20 cellular contexts compared by ENCODE assay signal in the genomic region with DNA sequence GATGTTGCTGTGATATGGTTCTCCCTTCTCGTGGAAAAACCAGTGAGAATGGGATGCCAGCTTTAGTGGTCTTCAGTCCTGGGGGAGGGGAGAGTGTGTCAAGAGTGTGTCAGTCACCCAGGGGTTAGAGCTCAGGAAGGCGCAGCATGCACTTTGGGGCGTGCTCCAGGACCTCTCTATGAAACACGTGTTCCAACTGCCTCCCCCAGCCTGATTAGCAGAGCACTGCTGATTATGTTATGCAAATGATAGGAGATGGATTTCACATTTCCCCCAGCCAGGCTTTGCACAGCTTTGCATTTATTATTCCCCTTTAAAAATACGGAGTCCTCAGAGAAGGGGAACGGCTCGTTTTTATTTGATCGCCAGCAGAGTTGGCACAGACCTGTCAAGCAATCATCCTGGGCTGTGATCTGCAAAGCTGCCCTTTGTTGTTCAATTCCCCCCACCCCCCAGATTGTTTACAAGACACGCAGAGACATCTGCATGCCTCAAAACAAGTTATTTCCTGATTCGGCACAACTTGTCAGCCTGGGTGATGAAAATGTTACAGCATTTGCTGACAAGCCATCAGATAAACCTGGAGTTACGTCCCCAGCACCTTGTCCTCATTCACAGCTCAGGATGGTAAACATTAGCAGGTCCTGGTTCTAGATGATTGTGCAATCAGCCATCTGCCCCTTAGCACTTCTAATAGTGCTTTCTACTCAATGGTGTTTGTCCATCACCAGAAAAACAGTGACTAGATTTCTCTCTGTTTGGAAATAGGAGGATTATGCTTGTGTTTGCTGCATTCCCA.
A peak's percentile ranks its signal among the peaks of the same experiment; 100 is the strongest.
DNase-seq lines count a peak whose midpoint lies in the region; FAIRE-seq and TF ChIP-seq lines count a peak whose summit lies in the region.
"Had no signal": no experiment of that assay in that cellular context is flagged by ENCODE, and none has a peak within 500 bp of the region (broad histone marks: within the 10 kb centered on the region; RNA-seq: fewer than 3 reads in every experiment).

No MANE protein-coding gene starts in this region.

- TF ChIP-seq CTCF in glutamatergic neuron (IDR thresholded peaks at IDR 0.05; ENCODE audit: partially characterized antibody, unreplicated experiment) (no peak), A673 (conservative IDR thresholded peaks at IDR 0.05; ENCODE audit: low read depth, low read length) (no peak)

- 5 to 30% (median 17%) methylated on average over 11 of the region's 11 CpGs for WGBS in small intestine, 3 donors

- no peaks in the 10 kb centered on the region for H3K36me3 Mint-ChIP-seq in glutamatergic neuron (ENCODE audit: unreplicated experiment)
- H3K36me3 Mint-ChIP-seq in activated T-helper 1 cell treated with anti-CD3 and anti-CD28 coated beads, Interleukin-12 subunit alpha, Interleukin-12 subunit beta, Interleukin-2, Interleukin-4 antibody, amounts not matched to agents 30 ng/mL and 10 ng/mL and 1 ng/mL, durations not matched to agents 14 hours and 24 hours and 36 hours (ENCODE audit: low read depth), result no peaks in the 10 kb centered on the region
- H3K36me3 Mint-ChIP-seq: naive thymus-derived CD4-positive, alpha-beta T cell; T-cell had no signal

- CTCF ChIA-PET in A673 (lab: Charles Lee), result no interaction called here

- FAIRE-seq in small intestine (lab: Jason Lieb, UNC), result no peak
- FAIRE-seq: G401.6 had no signal

- intact Hi-C loops in A673 (cut with micrococcal nuclease; ENCODE audit: unreplicated experiment), result loop anchor here (5.0 kb wide), 1 partner anchor 331 kb away; no protein-coding TSS in a partner anchor
- intact Hi-C loops in activated T-helper 1 cell treated with anti-CD3 and anti-CD28 coated beads, Interleukin-12 subunit alpha, Interleukin-12 subunit beta, Interleukin-2, Interleukin-4 antibody, amounts not matched to agents 30 ng/mL and 10 ng/mL and 1 ng/mL, durations not matched to agents 14 hours and 24 hours and 36 hours (cut with micrococcal nuclease), result no loop called here

- POLR2A ChIA-PET in A673 (lab: Charles Lee; ENCODE audit: low non-redundant PET), result no interaction called here

- DNase-seq in NCI-H2107 treated with DMSO at 0.1 percent for 48 hours (lab: John Stamatoyannopoulos, UW; ENCODE audit: unreplicated experiment), result peak; percentile 85
- no peak for DNase-seq in NCI-H2107 (lab: John Stamatoyannopoulos, UW)
- DNase-seq in NCI-H526 (lab: John Stamatoyannopoulos, UW), result peak; percentile 93 to 95
- no peak for DNase-seq in glutamatergic neuron
- DNase-seq in small intestine, result peak; percentile 47
- no peak for DNase-seq in A673 (ENCODE audit: low spot score)
- DNase-seq in activated T-cell treated with anti-CD3 and anti-CD28 coated beads for 4 hours, result no peak
- no peak for DNase-seq in activated T-helper 1 cell treated with anti-CD3 and anti-CD28 coated beads, Interleukin-12 subunit alpha, Interleukin-12 subunit beta, Interleukin-2, Interleukin-4 antibody, amounts not matched to agents 30 ng/mL and 10 ng/mL and 1 ng/mL, durations not matched to agents 14 hours and 24 hours and 36 hours (ENCODE audit: low spot score)
- DNase-seq: activated CD4-positive, CD25-positive, alpha-beta regulatory T cell; activated CD8-positive, alpha-beta memory T cell treated with anti-CD3 and anti-CD28 coated beads, Interleukin-2, amount 10 ng/mL, durations not matched to agents 7 days and 5 days; activated naive CD4-positive, alpha-beta T cell; naive thymus-derived CD4-positive, alpha-beta T cell; Peyer's patch; retina; stimulated activated CD4-positive, alpha-beta T cell treated with anti-CD3 and anti-CD28 coated beads, Interleukin-2, amount 100 ng/mL, for 24 hours; T-cell had no signal

- peak overlapping the region; percentile 35 for H3K27ac Mint-ChIP-seq in glutamatergic neuron (ENCODE audit: unreplicated experiment)
- H3K27ac Mint-ChIP-seq in activated T-helper 1 cell treated with anti-CD3 and anti-CD28 coated beads, Interleukin-12 subunit alpha, Interleukin-12 subunit beta, Interleukin-2, Interleukin-4 antibody, amounts not matched to agents 30 ng/mL and 10 ng/mL and 1 ng/mL, durations not matched to agents 14 hours and 24 hours and 36 hours, result no peak overlapping the region
- H3K27ac Mint-ChIP-seq: activated CD8-positive, alpha-beta memory T cell treated with anti-CD3 and anti-CD28 coated beads, Interleukin-2, amount 10 ng/mL, durations not matched to agents 7 days and 5 days; dendritic cell treated with granulocyte-macrophage colony-stimulating factor and Interleukin-4, amounts not matched to agents 40 ng/mL and 50 ng/mL, for 4 days; naive thymus-derived CD4-positive, alpha-beta T cell; T-cell had no signal

- no peak overlapping the region for H3K4me3 ChIP-seq in small intestine (ENCODE audit: low read depth in 1 of 2, low read length in 2 of 2)
- no peak overlapping the region for H3K4me3 ChIP-seq in A673 (ENCODE audit: low read depth, low read length, poor library complexity, severe bottlenecking)
- H3K4me3 ChIP-seq: esophagus muscularis mucosa, Peyer's patch, suprapubic skin had no signal

- H3K27me3 ChIP-seq in small intestine (ENCODE audit: control insufficient read depth in 2 of 2, insufficient read depth in 2 of 2, low read length in 2 of 2), result no peaks in the 10 kb centered on the region
- peaks cover 4% of the 10 kb centered on the region for H3K27me3 ChIP-seq in A673 (replicated peaks; ENCODE audit: insufficient read depth, low read depth, low read length, poor library complexity)
- H3K27me3 ChIP-seq: esophagus muscularis mucosa, Peyer's patch, suprapubic skin had no signal

- H3K4me3 Mint-ChIP-seq in glutamatergic neuron (ENCODE audit: unreplicated experiment), result no peak overlapping the region
- H3K4me3 Mint-ChIP-seq in activated T-helper 1 cell treated with anti-CD3 and anti-CD28 coated beads, Interleukin-12 subunit alpha, Interleukin-12 subunit beta, Interleukin-2, Interleukin-4 antibody, amounts not matched to agents 30 ng/mL and 10 ng/mL and 1 ng/mL, durations not matched to agents 14 hours and 24 hours and 36 hours, result no peak overlapping the region
- H3K4me3 Mint-ChIP-seq: activated CD8-positive, alpha-beta memory T cell treated with anti-CD3 and anti-CD28 coated beads, Interleukin-2, amount 10 ng/mL, durations not matched to agents 7 days and 5 days; dendritic cell treated with granulocyte-macrophage colony-stimulating factor and Interleukin-4, amounts not matched to agents 40 ng/mL and 50 ng/mL, for 4 days; naive thymus-derived CD4-positive, alpha-beta T cell; T-cell had no signal

- peaks cover 14% of the 10 kb centered on the region for H3K4me1 Mint-ChIP-seq in glutamatergic neuron (ENCODE audit: low read depth, unreplicated experiment)
- H3K4me1 Mint-ChIP-seq in activated T-helper 1 cell treated with anti-CD3 and anti-CD28 coated beads, Interleukin-12 subunit alpha, Interleukin-12 subunit beta, Interleukin-2, Interleukin-4 antibody, amounts not matched to agents 30 ng/mL and 10 ng/mL and 1 ng/mL, durations not matched to agents 14 hours and 24 hours and 36 hours (ENCODE audit: low read depth), result no peaks in the 10 kb centered on the region
- H3K4me1 Mint-ChIP-seq: activated CD8-positive, alpha-beta memory T cell treated with anti-CD3 and anti-CD28 coated beads, Interleukin-2, amount 10 ng/mL, durations not matched to agents 7 days and 5 days; naive thymus-derived CD4-positive, alpha-beta T cell; T-cell had no signal

- H3K9me3 Mint-ChIP-seq in glutamatergic neuron (ENCODE audit: unreplicated experiment), result no peaks in the 10 kb centered on the region
- H3K9me3 Mint-ChIP-seq in activated T-helper 1 cell treated with anti-CD3 and anti-CD28 coated beads, Interleukin-12 subunit alpha, Interleukin-12 subunit beta, Interleukin-2, Interleukin-4 antibody, amounts not matched to agents 30 ng/mL and 10 ng/mL and 1 ng/mL, durations not matched to agents 14 hours and 24 hours and 36 hours, result peaks cover 25% of the 10 kb centered on the region
- H3K9me3 Mint-ChIP-seq: dendritic cell treated with granulocyte-macrophage colony-stimulating factor and Interleukin-4, amounts not matched to agents 40 ng/mL and 50 ng/mL, for 4 days had no signal

- no TSS peak for BruUV-seq in A673 (replicated peaks; lab: Mats Ljungman, UMichigan)

- no peaks in the 10 kb centered on the region for H3K4me1 ChIP-seq in small intestine (ENCODE audit: control insufficient read depth in 2 of 2, insufficient read depth in 1 of 2, low read depth in 1 of 2, low read length in 1 of 2)
- no peaks in the 10 kb centered on the region for H3K4me1 ChIP-seq in A673 (ENCODE audit: insufficient read depth, low read length, poor library complexity, severe bottlenecking)
- H3K4me1 ChIP-seq: Peyer's patch had no signal

- peaks cover 5% of the 10 kb centered on the region for H3K27me3 Mint-ChIP-seq in glutamatergic neuron (ENCODE audit: unreplicated experiment)
- H3K27me3 Mint-ChIP-seq in activated T-helper 1 cell treated with anti-CD3 and anti-CD28 coated beads, Interleukin-12 subunit alpha, Interleukin-12 subunit beta, Interleukin-2, Interleukin-4 antibody, amounts not matched to agents 30 ng/mL and 10 ng/mL and 1 ng/mL, durations not matched to agents 14 hours and 24 hours and 36 hours (ENCODE audit: insufficient read depth), result no peaks in the 10 kb centered on the region
- H3K27me3 Mint-ChIP-seq: activated CD8-positive, alpha-beta memory T cell treated with anti-CD3 and anti-CD28 coated beads, Interleukin-2, amount 10 ng/mL, durations not matched to agents 7 days and 5 days; dendritic cell treated with granulocyte-macrophage colony-stimulating factor and Interleukin-4, amounts not matched to agents 40 ng/mL and 50 ng/mL, for 4 days; naive thymus-derived CD4-positive, alpha-beta T cell; T-cell had no signal

- H3K27ac ChIP-seq in small intestine (ENCODE audit: low read depth in 1 of 2, low read length in 1 of 2), result no peak overlapping the region
- H3K27ac ChIP-seq in A673 (ENCODE audit: low read depth, low read length, poor library complexity, severe bottlenecking), result no peak overlapping the region
- H3K27ac ChIP-seq: esophagus muscularis mucosa, Peyer's patch, suprapubic skin had no signal

- no peaks in the 10 kb centered on the region for H3K9me3 ChIP-seq in small intestine (ENCODE audit: control insufficient read depth, low read depth)
- H3K9me3 ChIP-seq in A673 (ENCODE audit: low read depth, low read length, poor library complexity, severe bottlenecking), result no peaks in the 10 kb centered on the region
- H3K9me3 ChIP-seq: esophagus muscularis mucosa, Peyer's patch, suprapubic skin had no signal

- H3K36me3 ChIP-seq in small intestine (ENCODE audit: control insufficient read depth in 2 of 2, insufficient read depth in 2 of 2, low read length in 2 of 2), result no peaks in the 10 kb centered on the region
- no peaks in the 10 kb centered on the region for H3K36me3 ChIP-seq in A673 (ENCODE audit: insufficient read depth, low read length, poor library complexity, severe bottlenecking)
- H3K36me3 ChIP-seq: esophagus muscularis mucosa, Peyer's patch, suprapubic skin had no signal

Comparison
In these comparisons a context has a peak if more than half of its experiments do, and no peak if none do; other contexts are left out.
1. DNase-seq: peak in NCI-H2107 treated with DMSO at 0.1 percent for 48 hours (single experiment), NCI-H526 (2 of 2) and small intestine (single experiment); none in NCI-H2107 (single experiment), glutamatergic neuron (single experiment), A673 (single experiment), activated T-cell treated with anti-CD3 and anti-CD28 coated beads for 4 hours (single experiment) and activated T-helper 1 cell treated with anti-CD3 and anti-CD28 coated beads, Interleukin-12 subunit alpha, Interleukin-12 subunit beta, Interleukin-2, Interleukin-4 antibody, amounts not matched to agents 30 ng/mL and 10 ng/mL and 1 ng/mL, durations not matched to agents 14 hours and 24 hours and 36 hours (single experiment).